ENCODE assay signal across 21 cellular contexts in the genomic region with DNA sequence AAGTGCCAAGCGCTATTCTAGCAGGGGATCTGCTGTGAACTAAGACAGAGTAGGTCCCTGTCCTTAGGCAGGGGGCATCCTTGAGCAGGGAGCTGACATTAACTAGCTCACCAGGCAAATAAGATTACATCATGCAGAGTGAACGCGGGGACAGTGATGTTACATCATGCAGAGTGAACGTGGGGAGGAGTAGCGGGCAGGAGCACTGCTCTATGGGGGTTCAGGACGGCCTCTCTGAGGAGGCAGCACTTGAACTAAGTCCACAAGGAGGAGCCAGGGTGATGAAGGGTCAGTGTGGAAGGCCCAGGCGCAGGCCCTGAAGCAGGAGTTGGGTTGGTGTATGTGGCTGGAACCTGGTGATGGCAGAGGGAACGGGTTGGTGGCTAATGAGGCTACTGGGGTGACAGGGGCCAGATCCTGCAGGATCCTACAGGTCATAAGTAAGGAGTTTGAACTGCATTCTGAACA. TPM values are rescaled to one million over a fixed set of nuclear protein-coding genes. Genes with fewer than 3 reads are reported as not detected.
DNase-seq lines count a peak whose midpoint lies in the region; ATAC-seq and TF ChIP-seq lines count a peak whose summit lies in the region.
"Had no signal": no experiment of that assay in that cellular context is flagged by ENCODE, and none has a peak within 500 bp of the region (broad histone marks: within the 10 kb centered on the region; RNA-seq: fewer than 3 reads in every experiment).

No MANE protein-coding gene starts in this region.

- H3K4me2 ChIP-seq in GM23338, result no peak overlapping the region

- ATAC-seq in GM23338, result peak; percentile 92
- no peak for ATAC-seq in GM21825 (IDR thresholded peaks at IDR 0.05; ENCODE audit: unreplicated experiment)
- ATAC-seq: left ventricle myocardium superior had no signal

- TF ChIP-seq CTCF in 22Rv1 (IDR thresholded peaks at IDR 0.05), result peak; percentile 8; the same call in 1 of the 2 replicates
- TF ChIP-seq CTCF in GM23338 (conservative IDR thresholded peaks at IDR 0.05; ENCODE audit: low read depth in 2 of 2), result peak; percentile 19 to 54; a peak in 3 of 4 replicates
- no peak for TF ChIP-seq CTCF in glutamatergic neuron (IDR thresholded peaks at IDR 0.05; ENCODE audit: partially characterized antibody, unreplicated experiment)

- peaks cover 51% of the 10 kb centered on the region for H3K79me2 ChIP-seq in GM23338 (replicated peaks; ENCODE audit: insufficient read depth)

- H3K4me3 Mint-ChIP-seq in GM23338 (no peak overlapping the region; the same call in 2 of the 3 replicates), glutamatergic neuron (ENCODE audit: unreplicated experiment) (no peak overlapping the region)
- H3K4me3 Mint-ChIP-seq in activated CD4-positive, alpha-beta T cell treated with anti-CD3 and anti-CD28 coated beads, Interleukin-2, amount 10 ng/mL, durations not matched to agents 24 days and 14 days, result no peak overlapping the region
- H3K4me3 Mint-ChIP-seq: activated B cell treated with CpG ODN at 0.5 μM for 24 hours; T-helper 1 cell treated with Interleukin-12 subunit alpha and Interleukin-12 subunit beta and Interleukin-4 antibody, amounts not matched to agents 30 μg/mL and 1 μg/mL, for 36 hours had no signal

- H3K9me3 Mint-ChIP-seq in GM23338 (peaks cover 17% of the 10 kb centered on the region), glutamatergic neuron (ENCODE audit: unreplicated experiment) (peaks cover 5% of the 10 kb centered on the region)
- H3K9me3 Mint-ChIP-seq in activated CD4-positive, alpha-beta T cell treated with anti-CD3 and anti-CD28 coated beads, Interleukin-2, amount 10 ng/mL, durations not matched to agents 24 days and 14 days, result peaks cover 12% of the 10 kb centered on the region

- no peaks in the 10 kb centered on the region for H3F3A ChIP-seq in GM23338 (replicated peaks; ENCODE audit: low read depth)

- intact Hi-C loops in activated CD4-positive, alpha-beta T cell treated with anti-CD3 and anti-CD28 coated beads, Interleukin-2, amount 10 ng/mL, durations not matched to agents 24 days and 14 days (cut with micrococcal nuclease), result no loop called here

- H3K36me3 Mint-ChIP-seq in GM23338 (ENCODE audit: low read depth) (peaks cover 60% of the 10 kb centered on the region), glutamatergic neuron (ENCODE audit: unreplicated experiment) (peaks cover 5% of the 10 kb centered on the region)
- H3K36me3 Mint-ChIP-seq in activated CD4-positive, alpha-beta T cell treated with anti-CD3 and anti-CD28 coated beads, Interleukin-2, amount 10 ng/mL, durations not matched to agents 24 days and 14 days (ENCODE audit: low read depth), result peaks cover 55% of the 10 kb centered on the region

- peaks cover 4% of the 10 kb centered on the region; the same call in 1 of the 2 replicates for H4K20me1 ChIP-seq in GM23338 (replicated peaks; ENCODE audit: insufficient read depth)

- DNase-seq in GM23338 (ENCODE audit: low spot score) (peak; percentile 67), NCI-H82 treated with DMSO at 0.1 percent for 48 hours (lab: John Stamatoyannopoulos, UW; ENCODE audit: unreplicated experiment) (peak; percentile 23), glutamatergic neuron (no peak), T-helper 1 cell (no peak), NCI-H526 (lab: John Stamatoyannopoulos, UW) (no peak)
- no peak for DNase-seq in activated CD4-positive, alpha-beta T cell treated with anti-CD3 and anti-CD28 coated beads, Interleukin-2, amount 10 ng/mL, durations not matched to agents 24 days and 14 days
- DNase-seq: activated B cell treated with CpG ODN at 0.5 μM for 24 hours; activated effector memory CD4-positive, alpha-beta T cell treated with Interleukin-2 at 50 U/mL for 16 hours; EL; KG1; left ventricle myocardium superior; NCI-H1417; NCI-H2227 treated with DMSO at 0.1 percent for 48 hours; occipital lobe; Right ventricle myocardium superior; sigmoid colon; stimulated activated CD4-positive, alpha-beta T cell treated with anti-CD3 and anti-CD28 coated beads, Interleukin-2, amount 100 ng/mL, for 24 hours had no signal

- H3K4me3 ChIP-seq in GM23338, result no peak overlapping the region
- H3K4me3 ChIP-seq: ascending aorta, sigmoid colon had no signal

- 0 out of 2 replicates have a peak, but pooled peaks cover 5% of the 10 kb centered on the region for H3K9me2 ChIP-seq in GM23338 (ENCODE audit: insufficient read depth)

- H3K27ac ChIP-seq in 22Rv1 (no peak overlapping the region), GM23338 (ENCODE audit: low read depth) (no peak overlapping the region)
- H3K27ac ChIP-seq: ascending aorta, sigmoid colon had no signal

- H3K27ac Mint-ChIP-seq in GM23338, result peak overlapping the region; percentile 97
- peak overlapping the region; percentile 83 for H3K27ac Mint-ChIP-seq in glutamatergic neuron (ENCODE audit: unreplicated experiment)
- no peak overlapping the region for H3K27ac Mint-ChIP-seq in activated CD4-positive, alpha-beta T cell treated with anti-CD3 and anti-CD28 coated beads, Interleukin-2, amount 10 ng/mL, durations not matched to agents 24 days and 14 days
- H3K27ac Mint-ChIP-seq: activated B cell treated with CpG ODN at 0.5 μM for 24 hours; T-helper 1 cell treated with Interleukin-12 subunit alpha and Interleukin-12 subunit beta and Interleukin-4 antibody, amounts not matched to agents 30 μg/mL and 1 μg/mL, for 36 hours had no signal

- no peak overlapping the region for H2AFZ ChIP-seq in GM23338

- no peaks in the 10 kb centered on the region for H3K4me1 ChIP-seq in GM23338 (ENCODE audit: insufficient read depth)
- H3K4me1 ChIP-seq: ascending aorta, sigmoid colon had no signal

- H3K36me3 ChIP-seq in GM23338 (ENCODE audit: insufficient read depth), result peaks cover 9% of the 10 kb centered on the region

- H3K27me3 Mint-ChIP-seq in GM23338 (ENCODE audit: insufficient read depth, low read depth, poor library complexity), result peaks cover 7% of the 10 kb centered on the region
- peaks cover 2% of the 10 kb centered on the region for H3K27me3 Mint-ChIP-seq in glutamatergic neuron (ENCODE audit: unreplicated experiment)
- no peaks in the 10 kb centered on the region for H3K27me3 Mint-ChIP-seq in activated CD4-positive, alpha-beta T cell treated with anti-CD3 and anti-CD28 coated beads, Interleukin-2, amount 10 ng/mL, durations not matched to agents 24 days and 14 days
- H3K27me3 Mint-ChIP-seq: activated B cell treated with CpG ODN at 0.5 μM for 24 hours had no signal

- no peaks in the 10 kb centered on the region for H3K27me3 ChIP-seq in GM23338 (ENCODE audit: insufficient read depth)
- H3K27me3 ChIP-seq: ascending aorta, sigmoid colon had no signal

- peaks cover 12% of the 10 kb centered on the region for H3K4me1 Mint-ChIP-seq in GM23338
- H3K4me1 Mint-ChIP-seq in glutamatergic neuron (ENCODE audit: low read depth, unreplicated experiment), result peaks cover 2% of the 10 kb centered on the region
- H3K4me1 Mint-ChIP-seq in activated CD4-positive, alpha-beta T cell treated with anti-CD3 and anti-CD28 coated beads, Interleukin-2, amount 10 ng/mL, durations not matched to agents 24 days and 14 days, result no peaks in the 10 kb centered on the region

TF ChIP-seq in GM23338, 12 proteins besides CTCF, POLR2A, EP300 and RAD21:
- peak; percentile 45; the same call in 1 of the 2 replicates for TF ChIP-seq CREB1 (CRISPR knock-in tag; IDR thresholded peaks at IDR 0.05; ENCODE audit: low read depth)
- no peak for TF ChIP-seq NANOG (IDR thresholded peaks at IDR 0.05; ENCODE audit: borderline replicate concordance)

RNA-seq across cellular contexts. Expression of gene KAT14, which starts 38.7 kb away (rescaled TPM):
- total RNA-seq in GM23338 (2014; rRNA removed; shearing (Covaris generic)), result 24.6 and 25.0 TPM in 2 replicates
- polyA plus RNA-seq in GM23338 (2016; fragmentation: Nextera tagmentation; extraction: Ambion mirVana), result 17.3 and 17.8 TPM in 2 replicates
- 14.2 TPM for total RNA-seq in glutamatergic neuron (ENCODE audit: unreplicated experiment)
- total RNA-seq in activated CD4-positive, alpha-beta T cell treated with anti-CD3 and anti-CD28 coated beads, Interleukin-2, amount 10 ng/mL, durations not matched to agents 24 days and 14 days, result 16.5 and 16.8 TPM in 2 replicates

RNA-seq across cellular contexts. Expression of gene PET117, which starts 38.7 kb away (rescaled TPM):
- 21.7 and 25.2 TPM in 2 replicates for total RNA-seq in GM23338 (2014; rRNA removed; shearing (Covaris generic))
- polyA plus RNA-seq in GM23338 (2016; fragmentation: Nextera tagmentation; extraction: Ambion mirVana), result 36.1 and 41.9 TPM in 2 replicates
- total RNA-seq in glutamatergic neuron (ENCODE audit: unreplicated experiment), result 13.7 TPM
- 18.5 and 19.5 TPM in 2 replicates for total RNA-seq in activated CD4-positive, alpha-beta T cell treated with anti-CD3 and anti-CD28 coated beads, Interleukin-2, amount 10 ng/mL, durations not matched to agents 24 days and 14 days

Comparison
In these comparisons a context has a peak if more than half of its experiments do, and no peak if none do; other contexts are left out.
1. DNase-seq: peak in GM23338 (single experiment) and NCI-H82 treated with DMSO at 0.1 percent for 48 hours (single experiment); none in glutamatergic neuron (single experiment), T-helper 1 cell (0 of 5), NCI-H526 (0 of 2) and activated CD4-positive, alpha-beta T cell treated with anti-CD3 and anti-CD28 coated beads, Interleukin-2, amount 10 ng/mL, durations not matched to agents 24 days and 14 days (single experiment).